ENCODE assay signal across 8 cellular contexts in genomic region chr17:77365584-77366186, GRCh38.
A peak's percentile ranks its signal among the peaks of the same experiment; 100 is the strongest.
DNase-seq lines count a peak whose midpoint lies in the region; ATAC-seq, FAIRE-seq and TF ChIP-seq lines count a peak whose summit lies in the region.

No MANE protein-coding gene starts in this region.

- intact Hi-C loops in breast epithelium (cut with DNase I; ENCODE audit: low total_unique reads): no loop called here

- H3K4me1 ChIP-seq in breast epithelium (peaks cover 31 to 41% of the 10 kb centered on the region in 2 donors), lung (ENCODE audit: control insufficient read depth in 2 of 2, insufficient read depth in 2 of 2, low read length in 2 of 2) (peaks cover 0 to 18% of the 10 kb centered on the region in 2 donors)

- H3K9me3 ChIP-seq in breast epithelium (no peaks in the 10 kb centered on the region), lung (ENCODE audit: control insufficient read depth in 2 of 2, insufficient read depth in 1 of 2, low read length in 1 of 2) (no peaks in the 10 kb centered on the region)

- TF ChIP-seq POLR2A in breast epithelium (IDR thresholded peaks at IDR 0.05): no peak

- no peak for TF ChIP-seq CTCF in breast epithelium (IDR thresholded peaks at IDR 0.05)
- TF ChIP-seq CTCF in lung (IDR thresholded peaks at IDR 0.05; ENCODE audit: control extremely low read depth, extremely low read depth): no peak

- H3K4me3 ChIP-seq in breast epithelium (peak overlapping the region in 2 of 3 donors; percentile 5 to 30), lung (no peak overlapping the region)

- ATAC-seq in lung (ENCODE audit: insufficient read depth, low FRiP score) (peak; percentile 49), HG03439 (IDR thresholded peaks at IDR 0.05; ENCODE audit: unreplicated experiment) (no peak)

- no peaks in the 10 kb centered on the region for H3K27me3 ChIP-seq in breast epithelium
- H3K27me3 ChIP-seq in lung (ENCODE audit: control insufficient read depth, insufficient read depth): no peaks in the 10 kb centered on the region

- peak; percentile 90 for FAIRE-seq in urothelium cell line (lab: Jason Lieb, UNC)

- 64 to 67% methylated on average over 11 of the region's 11 CpGs for WGBS in lung, 2 donors

- peak; percentile 76 for DNase-seq in GM03348 (ENCODE audit: low spot score)
- peak; percentile 88 for DNase-seq in NCI-H2107 (lab: John Stamatoyannopoulos, UW)
- peak; percentile 92 to 96 for DNase-seq in breast epithelium (ENCODE audit: low spot score in 2 of 2)
- DNase-seq in lung (ENCODE audit: low spot score): no peak
- peak; percentile 78 for DNase-seq in urothelium cell line (ENCODE audit: low spot score)
- DNase-seq in NOMO-1 treated with DMSO at 0.1 percent for 48 hours (lab: John Stamatoyannopoulos, UW; ENCODE audit: unreplicated experiment): no peak
- DNase-seq in activated CD4-positive, alpha-beta T cell treated with anti-CD3 and anti-CD28 coated beads, Interleukin-2, amount 50 U/mL, for 1 hour: no peak

- H3K36me3 ChIP-seq in breast epithelium: no peaks in the 10 kb centered on the region
- H3K36me3 ChIP-seq in lung (ENCODE audit: control insufficient read depth in 2 of 2, insufficient read depth in 2 of 2, low read length in 2 of 2): no peaks in the 10 kb centered on the region

- peak overlapping the region; percentile 97 for H3K27ac ChIP-seq in breast epithelium
- peak overlapping the region in 1 of 2 donors; percentile 37 for H3K27ac ChIP-seq in lung (ENCODE audit: low read depth in 1 of 2, low read length in 1 of 2)

Comparison
In these comparisons a context has a peak if more than half of its experiments do, and no peak if none do; other contexts are left out.
1. DNase-seq: peak in GM03348 (single experiment), NCI-H2107 (single experiment), breast epithelium (2 of 2) and urothelium cell line (single experiment); none in lung (single experiment), NOMO-1 treated with DMSO at 0.1 percent for 48 hours (single experiment) and activated CD4-positive, alpha-beta T cell treated with anti-CD3 and anti-CD28 coated beads, Interleukin-2, amount 50 U/mL, for 1 hour (single experiment).